Comparison of ENCODE assay signal across 8 cellular contexts in the genomic region with DNA sequence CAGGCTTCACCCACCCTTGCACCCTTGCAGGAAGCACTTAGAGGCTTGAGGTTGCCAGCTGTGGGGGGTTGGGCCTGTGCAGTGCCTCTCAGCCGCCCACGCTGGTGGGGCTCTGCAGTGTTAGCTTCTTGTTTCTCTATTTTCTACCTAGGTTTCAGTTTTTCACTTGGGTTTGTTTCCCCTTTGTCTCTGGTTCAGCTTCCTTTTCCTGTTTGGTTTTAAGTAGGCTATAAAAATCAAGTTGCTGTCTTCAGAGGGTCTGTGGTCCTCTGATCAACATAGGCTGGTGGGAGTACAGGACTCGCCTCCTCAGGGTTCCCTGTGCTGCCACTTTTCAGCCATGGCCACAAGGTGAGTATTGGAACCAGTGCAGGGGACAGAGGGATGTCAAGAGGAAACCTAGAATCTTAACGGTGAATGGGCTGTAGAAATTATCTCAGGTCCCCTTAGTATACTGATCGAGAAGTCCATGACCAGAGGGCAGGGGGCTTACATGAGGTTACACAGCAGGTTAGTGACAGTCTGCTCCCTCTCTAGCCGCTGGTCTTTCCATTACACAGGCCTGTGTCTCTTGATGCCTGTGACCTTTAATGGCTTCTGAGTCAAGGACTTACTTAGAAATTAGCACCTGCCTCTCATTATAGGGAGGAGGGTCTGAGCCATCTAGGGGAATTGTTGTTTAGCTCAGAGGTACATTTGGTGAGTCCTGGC. TPM values are rescaled to one million over a fixed set of nuclear protein-coding genes. Genes with fewer than 3 reads are reported as not detected.
A peak's percentile ranks its signal among the peaks of the same experiment; 100 is the strongest.
DNase-seq lines count a peak whose midpoint lies in the region; ATAC-seq and TF ChIP-seq lines count a peak whose summit lies in the region.

A gene with protein sequence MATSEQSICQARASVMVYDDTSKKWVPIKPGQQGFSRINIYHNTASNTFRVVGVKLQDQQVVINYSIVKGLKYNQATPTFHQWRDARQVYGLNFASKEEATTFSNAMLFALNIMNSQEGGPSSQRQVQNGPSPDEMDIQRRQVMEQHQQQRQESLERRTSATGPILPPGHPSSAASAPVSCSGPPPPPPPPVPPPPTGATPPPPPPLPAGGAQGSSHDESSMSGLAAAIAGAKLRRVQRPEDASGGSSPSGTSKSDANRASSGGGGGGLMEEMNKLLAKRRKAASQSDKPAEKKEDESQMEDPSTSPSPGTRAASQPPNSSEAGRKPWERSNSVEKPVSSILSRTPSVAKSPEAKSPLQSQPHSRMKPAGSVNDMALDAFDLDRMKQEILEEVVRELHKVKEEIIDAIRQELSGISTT (plus strand): TSS at position 262 of the 711 bp plus-strand sequence. CDS start 79 bp downstream, at position 341.

- in situ Hi-C loops in GM18951 (cut with MboI; ENCODE audit: low sequenced_read_pairs, unreplicated experiment): no loop called here

- H3K9me3 Mint-ChIP-seq in T-cell (no peaks in the 10 kb centered on the region), memory B cell (no peaks in the 10 kb centered on the region)

- H3K4me3 Mint-ChIP-seq in T-cell: peak within 1 kb of the TSS; percentile 87 to 96 (median 90)
- peak within 1 kb of the TSS; percentile 87 for H3K4me3 Mint-ChIP-seq in memory B cell

- H3K27ac Mint-ChIP-seq in T-cell (peak within 1 kb of the TSS; percentile 98 to 100), memory B cell (peak within 1 kb of the TSS; percentile 85)

- H3K36me3 ChIP-seq in ascending aorta: no peaks in the 10 kb centered on the region

- peak; percentile 64 to 88 (median 80) for DNase-seq in T-cell
- DNase-seq in ascending aorta (ENCODE audit: low spot score in 2 of 2): no peak
- peak; percentile 53 to 57 for DNase-seq in memory B cell (ENCODE audit: low spot score in 2 of 2)
- DNase-seq in stimulated activated CD8-positive, alpha-beta memory T cell treated with anti-CD3 and anti-CD28 coated beads, Interleukin-4, amount 100 ng/mL, for 48 hours: peak; percentile 90
- DNase-seq in cortex of kidney (lab: John Stamatoyannopoulos, UW): no peak
- DNase-seq in NCI-H446 treated with DMSO at 0.1 percent for 48 hours (lab: John Stamatoyannopoulos, UW): no peak

- H3K4me1 Mint-ChIP-seq in T-cell (peaks cover 70 to 77% (median 73%) of the 10 kb centered on the region in 3 donors), memory B cell (peaks cover 39% of the 10 kb centered on the region)

- no peaks in the 10 kb centered on the region for H3K9me3 ChIP-seq in ascending aorta

- H3K4me3 ChIP-seq in ascending aorta: peak within 1 kb of the TSS in 1 of 2 donors; percentile 15

- H3K4me1 ChIP-seq in ascending aorta: no peaks in the 10 kb centered on the region

- no peak for TF ChIP-seq CTCF in ascending aorta (IDR thresholded peaks at IDR 0.05)

- no peaks in the 10 kb centered on the region for H3K27me3 Mint-ChIP-seq in T-cell
- H3K27me3 Mint-ChIP-seq in memory B cell: no peaks in the 10 kb centered on the region

- peak; percentile 62 for TF ChIP-seq POLR2A in GM18951 (IDR thresholded peaks at IDR 0.05; ENCODE audit: extremely low read depth, insufficient read depth, insufficient read length)

- H3K27me3 ChIP-seq in ascending aorta: no peaks in the 10 kb centered on the region

- H3K27ac ChIP-seq in ascending aorta: peak within 1 kb of the TSS in 1 of 2 donors; percentile 32

- H3K36me3 Mint-ChIP-seq in T-cell (peaks cover 22% of the 10 kb centered on the region), memory B cell (peaks cover under 1% of the 10 kb centered on the region)

- intact Hi-C loops in ascending aorta (cut with DNase I): no loop called here

- POLR2A ChIA-PET in T-cell (lab: Charles Lee): interaction anchor here (0.5 to 3.0 kb wide), 15 partner anchors 10 to 1761 kb away, joined by 3 to 27 read pairs (median 3); no protein-coding TSS in a partner anchor

- CTCF ChIA-PET in T-cell (lab: Charles Lee): interaction anchor here (0.5 to 9.6 kb wide), 15 partner anchors 9 to 787 kb away, joined by 3 to 143 read pairs (median 4); no protein-coding TSS in a partner anchor

- ATAC-seq in HG03064 (IDR thresholded peaks at IDR 0.05; ENCODE audit: low read depth, unreplicated experiment) (peak; percentile 42), T-cell (replicated peaks in 1 of 4) (peak; percentile 50 to 60 (median 59)), memory B cell (ENCODE audit: low read depth) (peak; percentile 74)

RNA-seq across cellular contexts. Expression of the gene that starts here (rescaled TPM):
- total RNA-seq in T-cell (1,000 to 10,000 TPM; 1,049 to 1,157 (median 1,125) TPM), ascending aorta (11.7 TPM)

Comparison
In these comparisons a context has a peak if more than half of its experiments do, and no peak if none do; other contexts are left out.
1. RNA of the gene that starts here (total RNA-seq): 1,049 to 1,157 TPM in T-cell; 11.7 TPM in ascending aorta (single experiment); every median in the first group is over 10 times any median in the second.
2. DNase-seq: peak in T-cell (34 of 34), memory B cell (2 of 2) and stimulated activated CD8-positive, alpha-beta memory T cell treated with anti-CD3 and anti-CD28 coated beads, Interleukin-4, amount 100 ng/mL, for 48 hours (single experiment); none in ascending aorta (0 of 2), cortex of kidney (single experiment) and NCI-H446 treated with DMSO at 0.1 percent for 48 hours (single experiment).
3. Peak in every context shown above with its lines, with median percentiles within 50 percentile points of each other: ATAC-seq.